ENCODE assay signal across 9 cellular contexts in genomic region chr2:54081574-54081973, GRCh38. TPM values are rescaled to one million over a fixed set of nuclear protein-coding genes. Genes with fewer than 3 reads are reported as not detected.
DNase-seq lines count a peak whose midpoint lies in the region; ATAC-seq, FAIRE-seq and TF ChIP-seq lines count a peak whose summit lies in the region.
"Had no signal": no experiment of that assay in that cellular context is flagged by ENCODE, and none has a peak within 500 bp of the region (broad histone marks: within the 10 kb centered on the region; RNA-seq: fewer than 3 reads in every experiment).

No MANE protein-coding gene starts in this region.

- no TSS peak for BruUV-seq in IMR-90 (replicated peaks; lab: Mats Ljungman, UMichigan)
- no TSS peak for BruUV-seq in Caco-2 (replicated peaks; lab: Mats Ljungman, UMichigan)

- no peak overlapping the region for H3K14ac ChIP-seq in IMR-90 (replicated peaks; ENCODE audit: low read depth, low read length)

- H3K27ac ChIP-seq in IMR-90 (ENCODE audit: insufficient read depth, low read length) = no peak overlapping the region
- no peak overlapping the region for H3K27ac ChIP-seq in ovary
- H3K27ac ChIP-seq: neutrophil had no signal

- H3K79me1 ChIP-seq in IMR-90 (ENCODE audit: low read depth in 1 of 2, low read length in 2 of 2) = no peaks in the 10 kb centered on the region

- no peak for TF ChIP-seq RAD21 in IMR-90 (IDR thresholded peaks at IDR 0.05; ENCODE audit: low read length)

- H3K4me1 ChIP-seq in IMR-90 (ENCODE audit: control insufficient read depth, insufficient read depth, low read length) (peaks cover 3% of the 10 kb centered on the region), Caco-2 (no peaks in the 10 kb centered on the region), ovary (ENCODE audit: insufficient read depth) (no peaks in the 10 kb centered on the region)

- no peak overlapping the region for H3K4ac ChIP-seq in IMR-90 (ENCODE audit: low read depth, low read length)

- no peak for TF ChIP-seq CTCF in IMR-90 (conservative IDR thresholded peaks at IDR 0.05; ENCODE audit: low read depth, low read length)
- TF ChIP-seq CTCF in fibroblast of mammary gland (conservative IDR thresholded peaks at IDR 0.05; ENCODE audit: control insufficient read depth, insufficient read depth, low read depth, low read length) = no peak
- no peak for TF ChIP-seq CTCF in Caco-2 (IDR thresholded peaks at IDR 0.05; ENCODE audit: insufficient read depth in 1 of 2, low read depth in 1 of 2, low read length in 1 of 2, severe bottlenecking in 1 of 2, unreplicated experiment in 1 of 2)
- no peak for TF ChIP-seq CTCF in ovary (IDR thresholded peaks at IDR 0.05)

- peaks cover 2% of the 10 kb centered on the region for H3K27me3 Mint-ChIP-seq in Caco-2 (ENCODE audit: insufficient read depth, unreplicated experiment)
- no peaks in the 10 kb centered on the region for H3K27me3 Mint-ChIP-seq in effector memory CD8-positive, alpha-beta T cell

- no peak overlapping the region for H3K4me2 ChIP-seq in IMR-90 (ENCODE audit: low read depth, low read length)

- H2AK9ac ChIP-seq in IMR-90 (replicated peaks; ENCODE audit: low read depth, low read length, poor library complexity) = no peak overlapping the region

- no peak overlapping the region for H3K4me3 ChIP-seq in IMR-90 (ENCODE audit: insufficient read depth, low read depth, low read length)
- no peak overlapping the region for H3K4me3 ChIP-seq in fibroblast of mammary gland (ENCODE audit: control insufficient read depth, low read depth, low read length)
- no peak overlapping the region for H3K4me3 ChIP-seq in Caco-2 (ENCODE audit: low read depth, low read length)
- no peak overlapping the region for H3K4me3 ChIP-seq in ovary

- H3K36me3 Mint-ChIP-seq in Caco-2 (ENCODE audit: insufficient read depth, unreplicated experiment) = no peaks in the 10 kb centered on the region
- H3K36me3 Mint-ChIP-seq in effector memory CD8-positive, alpha-beta T cell (ENCODE audit: insufficient read depth) = no peaks in the 10 kb centered on the region

- no peak overlapping the region for H3K4me3 Mint-ChIP-seq in Caco-2 (ENCODE audit: unreplicated experiment)
- H3K4me3 Mint-ChIP-seq in effector memory CD8-positive, alpha-beta T cell = no peak overlapping the region

- H3K27me3 ChIP-seq in IMR-90 (ENCODE audit: control insufficient read depth, insufficient read depth, low read length) = no peaks in the 10 kb centered on the region
- 0 out of 2 replicates have a peak, but pooled peaks cover 1% of the 10 kb centered on the region for H3K27me3 ChIP-seq in Caco-2 (replicated peaks; ENCODE audit: control insufficient read depth, insufficient read depth, low read length)
- H3K27me3 ChIP-seq in ovary = no peaks in the 10 kb centered on the region
- H3K27me3 ChIP-seq: neutrophil had no signal

- TF ChIP-seq EP300 in ovary (IDR thresholded peaks at IDR 0.05) = no peak

- ATAC-seq in GM21576 (IDR thresholded peaks at IDR 0.05; ENCODE audit: unreplicated experiment) (peak; percentile 98), IMR-90 (ENCODE audit: low read depth) (no peak)
- no peak for ATAC-seq in effector memory CD8-positive, alpha-beta T cell (replicated peaks)

- H3K27ac Mint-ChIP-seq in Caco-2 (ENCODE audit: unreplicated experiment) = no peak overlapping the region
- no peak overlapping the region for H3K27ac Mint-ChIP-seq in effector memory CD8-positive, alpha-beta T cell

- no peak overlapping the region for H3K56ac ChIP-seq in IMR-90 (ENCODE audit: extremely low read depth, insufficient read depth, low read length)

- WGBS in IMR-90 (ENCODE audit: extremely low coverage in 2 of 2, insufficient read length in 1 of 2), 2 experiments = 89% methylated on average over 3 of the region's 6 CpGs; no CpG with 5 or more reads in 1 of the 2 experiments
- WGBS in ovary, 3 donors = 81 to 93% (median 91%) methylated on average over 6 of the region's 6 CpGs

- in situ Hi-C loops in IMR-90 (cut with MboI; ENCODE audit: low sequenced_read_pairs) = no loop called here

- CTCF ChIA-PET in IMR-90 (lab: Yijun Ruan, JAX) (no interaction called here), Caco-2 (lab: Charles Lee) (no interaction called here)

- H2BK120ac ChIP-seq in IMR-90 (ENCODE audit: low read depth, low read length) = no peak overlapping the region

- H3K9me3 Mint-ChIP-seq in Caco-2 (ENCODE audit: unreplicated experiment) = no peaks in the 10 kb centered on the region
- H3K9me3 Mint-ChIP-seq in effector memory CD8-positive, alpha-beta T cell = no peaks in the 10 kb centered on the region

- no peaks in the 10 kb centered on the region for H3K36me3 ChIP-seq in IMR-90 (ENCODE audit: control insufficient read depth, insufficient read depth, low read length)
- H3K36me3 ChIP-seq in Caco-2 (ENCODE audit: control insufficient read depth, insufficient read depth, low read length) = no peaks in the 10 kb centered on the region
- H3K36me3 ChIP-seq in ovary = no peaks in the 10 kb centered on the region
- H3K36me3 ChIP-seq: neutrophil had no signal

- H2BK5ac ChIP-seq in IMR-90 (ENCODE audit: low read depth, low read length, poor library complexity, severe bottlenecking) = no peak overlapping the region

- H3K9me3 ChIP-seq in IMR-90 (ENCODE audit: control insufficient read depth, insufficient read depth, low read length) = no peaks in the 10 kb centered on the region
- no peaks in the 10 kb centered on the region for H3K9me3 ChIP-seq in Caco-2
- no peaks in the 10 kb centered on the region for H3K9me3 ChIP-seq in ovary
- H3K9me3 ChIP-seq: neutrophil had no signal

- TF ChIP-seq POLR2A in IMR-90 (IDR thresholded peaks at IDR 0.05; ENCODE audit: low read depth, low read length) = no peak
- TF ChIP-seq POLR2A in ovary (IDR thresholded peaks at IDR 0.05) = no peak

- FAIRE-seq in GM18507 (lab: Jason Lieb, UNC) = peak; percentile 97

- POLR2A ChIA-PET in IMR-90 (lab: Charles Lee; ENCODE audit: unreplicated experiment) (no interaction called here), Caco-2 (lab: Charles Lee) (no interaction called here)

- H3K4me1 Mint-ChIP-seq in Caco-2 (ENCODE audit: low read depth, unreplicated experiment) = no peaks in the 10 kb centered on the region
- H3K4me1 Mint-ChIP-seq in effector memory CD8-positive, alpha-beta T cell (ENCODE audit: low read depth in 2 of 2) = peaks cover 1 to 10% of the 10 kb centered on the region in 2 donors

- no peak overlapping the region for H4K91ac ChIP-seq in IMR-90 (ENCODE audit: insufficient read depth, low read depth, low read length)

- intact Hi-C loops in IMR-90 (cut with micrococcal nuclease) = no loop called here
- intact Hi-C loops in Caco-2 (cut with micrococcal nuclease; ENCODE audit: unreplicated experiment) = loop anchor here (5.0 to 10.0 kb wide), 2 partner anchors 107 to 169 kb away; partner anchors contain the start of gene PSME4
- intact Hi-C loops in ovary (cut with DNase I) = no loop called here

- peak; percentile 55 for DNase-seq in GM18507 (ENCODE audit: extremely low spot score, insufficient read length, low read depth)
- DNase-seq in IMR-90 = peak; percentile 57
- DNase-seq in fibroblast of mammary gland (ENCODE audit: low read depth) = peak; percentile 50
- no peak for DNase-seq in NCI-H82 (lab: John Stamatoyannopoulos, UW)
- DNase-seq in Caco-2 = no peak
- DNase-seq in ovary = no peak
- DNase-seq in effector memory CD8-positive, alpha-beta T cell = no peak

- H3K9me1 ChIP-seq in IMR-90 (ENCODE audit: insufficient read depth, low read length) = peaks cover 4% of the 10 kb centered on the region; the same call in 1 of the 2 replicates

- no peak overlapping the region for H3K9ac ChIP-seq in IMR-90 (ENCODE audit: low read depth, low read length)

- no peak overlapping the region for H3K18ac ChIP-seq in IMR-90 (ENCODE audit: low read depth, low read length)

- dilution Hi-C loops in IMR-90 (cut with HindIII; ENCODE audit: low sequenced_read_pairs, unreplicated experiment) = no loop called here

- H4K8ac ChIP-seq in IMR-90 (ENCODE audit: low read depth in 2 of 2, low read length in 2 of 2) = no peak overlapping the region

- no peaks in the 10 kb centered on the region for H4K20me1 ChIP-seq in IMR-90 (ENCODE audit: insufficient read depth, low read length)

- H3K23ac ChIP-seq in IMR-90 (ENCODE audit: low read depth, low read length) = no peak overlapping the region

- no peak overlapping the region for H4K5ac ChIP-seq in IMR-90 (ENCODE audit: low read depth, low read length)

- H2BK20ac ChIP-seq in IMR-90 (ENCODE audit: low read depth, low read length) = no peak overlapping the region

- no peak overlapping the region for H2AFZ ChIP-seq in IMR-90 (replicated peaks; ENCODE audit: low read length, poor library complexity)

- H2BK15ac ChIP-seq in IMR-90 (ENCODE audit: low read depth, low read length) = no peak overlapping the region

- H2AK5ac ChIP-seq in IMR-90 (ENCODE audit: low read depth, low read length) = no peak overlapping the region

TF ChIP-seq in IMR-90, 13 proteins besides CTCF, POLR2A, EP300 and RAD21:
- TF ChIP-seq SMC3 (IDR thresholded peaks at IDR 0.05; ENCODE audit: low read depth, low read length) (no peak), BHLHE40 (IDR thresholded peaks at IDR 0.05; ENCODE audit: low read depth, low read length) (no peak), MXI1 (IDR thresholded peaks at IDR 0.05; ENCODE audit: borderline replicate concordance, low read depth, low read length) (no peak), RCOR1 (IDR thresholded peaks at IDR 0.05; ENCODE audit: insufficient replicate concordance, low read length) (no peak), ELK1 (IDR thresholded peaks at IDR 0.05; ENCODE audit: borderline replicate concordance, low read depth, low read length) (no peak), USF2 (IDR thresholded peaks at IDR 0.05; ENCODE audit: low read depth, low read length) (no peak)

RNA-seq across cellular contexts. Expression of gene ACYP2, which starts 33.8 kb away (rescaled TPM):
- total RNA-seq in IMR-90 (2012; rRNA removed) = 3.9 and 5.8 TPM in 2 replicates
- 5.9 and 7.4 TPM in 2 replicates for polyA plus RNA-seq in IMR-90 (2012; rRNA removed)
- polyA plus RNA-seq in IMR-90 (2012; cell fraction: cytosol; rRNA removed) = 3.6 and 5.3 TPM in 2 replicates
- 1.6 and 3.7 TPM in 2 replicates for polyA plus RNA-seq in IMR-90 (2012; cell fraction: nucleus; rRNA removed; ENCODE audit: low replicate concordance)
- 4.1 and 5.4 TPM in 2 replicates for total RNA-seq in Caco-2 (2022)
- 10 to 100 TPM; 10.4 to 18.5 (median 12.8) TPM for total RNA-seq in ovary
- 10 to 100 TPM; 15.6 to 27.1 TPM for polyA plus RNA-seq in ovary

Comparison
In these comparisons a context has a peak if more than half of its experiments do, and no peak if none do; other contexts are left out.
1. DNase-seq: peak in GM18507 (single experiment), IMR-90 (single experiment) and fibroblast of mammary gland (single experiment); none in NCI-H82 (single experiment), Caco-2 (0 of 2), ovary (0 of 5) and effector memory CD8-positive, alpha-beta T cell (0 of 3).